In genomic region chr3:178513539-178514410, GRCh38 we compare ENCODE assay signal across 16 cellular contexts. TPM values are rescaled to one million over a fixed set of nuclear protein-coding genes. Genes with fewer than 3 reads are reported as not detected.
DNase-seq lines count a peak whose midpoint lies in the region; ATAC-seq lines count a peak whose summit lies in the region.
"Had no signal": no experiment of that assay in that cellular context is flagged by ENCODE, and none has a peak within 500 bp of the region (broad histone marks: within the 10 kb centered on the region; RNA-seq: fewer than 3 reads in every experiment).

No MANE protein-coding gene starts in this region.

- H3K36me3 ChIP-seq in mesenchymal stem cell (ENCODE audit: control insufficient read depth in 1 of 2, insufficient read depth in 2 of 2, low read depth in 1 of 2, low read length in 2 of 2) (no peaks in the 10 kb centered on the region), mesendoderm (ENCODE audit: control insufficient read depth, insufficient read depth, low read length) (no peaks in the 10 kb centered on the region)

- H4K8ac ChIP-seq in mesenchymal stem cell (ENCODE audit: low read length) (peak overlapping the region; percentile 62), mesendoderm (ENCODE audit: low read depth, low read length) (no peak overlapping the region)

- peak overlapping the region; percentile 33 to 83 for H3K4ac ChIP-seq in mesenchymal stem cell (ENCODE audit: low read depth in 1 of 2, low read length in 2 of 2)
- no peak overlapping the region for H3K4ac ChIP-seq in mesendoderm (ENCODE audit: low read depth, low read length)

- H3K4me2 ChIP-seq in mesenchymal stem cell (ENCODE audit: low read length, poor library complexity, severe bottlenecking) = no peak overlapping the region
- no peak overlapping the region for H3K4me2 ChIP-seq in mesendoderm (ENCODE audit: low read length)

- no peaks in the 10 kb centered on the region for H3K36me3 Mint-ChIP-seq in activated CD4-positive, alpha-beta memory T cell treated with anti-CD3 and anti-CD28 coated beads, Interleukin-2, amount 10 ng/mL, durations not matched to agents 7 days and 5 days (ENCODE audit: low read depth)

- H4K5ac ChIP-seq in mesendoderm (ENCODE audit: low read length) = no peak overlapping the region

- no peaks in the 10 kb centered on the region for H3K4me1 Mint-ChIP-seq in activated CD4-positive, alpha-beta memory T cell treated with anti-CD3 and anti-CD28 coated beads, Interleukin-2, amount 10 ng/mL, durations not matched to agents 7 days and 5 days

- WGBS in mesenchymal stem cell = 11% methylated on average over 3 of the region's 3 CpGs
- no CpG with 5 or more reads among the region's 3 CpGs for WGBS in mesendoderm (ENCODE audit: extremely low coverage, insufficient coverage, low lambda C conversion rate)

- peak overlapping the region; percentile 93 for H4K91ac ChIP-seq in mesenchymal stem cell (ENCODE audit: low read length)

- H3K23ac ChIP-seq in mesenchymal stem cell (ENCODE audit: low read length in 2 of 2) (no peak overlapping the region), mesendoderm (ENCODE audit: low read length) (no peak overlapping the region)

- H3K79me1 ChIP-seq in mesenchymal stem cell (replicated peaks; ENCODE audit: low read length, poor library complexity, severe bottlenecking) = no peaks in the 10 kb centered on the region
- no peaks in the 10 kb centered on the region for H3K79me1 ChIP-seq in mesendoderm (ENCODE audit: low read length)

- peak overlapping the region in 1 of 2 experiments; percentile 19 for H3K14ac ChIP-seq in mesenchymal stem cell (ENCODE audit: low read length in 2 of 2)

- H3K56ac ChIP-seq in mesendoderm (ENCODE audit: low read length) = no peak overlapping the region

- DNase-seq in EL (peak; percentile 16), NCI-H446 treated with DMSO at 0.1 percent for 48 hours (lab: John Stamatoyannopoulos, UW) (peak; percentile 33), mesenchymal stem cell (peak; percentile 87), mesendoderm (no peak), SHP77 (lab: John Stamatoyannopoulos, UW) (no peak)
- DNase-seq in activated CD4-positive, alpha-beta memory T cell treated with anti-CD3 and anti-CD28 coated beads, Interleukin-2, amount 10 ng/mL, durations not matched to agents 7 days and 5 days = no peak
- DNase-seq: activated CD4-positive, alpha-beta T cell treated with anti-CD3 and anti-CD28 coated beads, Interleukin-2, amount 50 U/mL, for 48 hours; activated gamma-delta T cell; central memory CD4-positive, alpha-beta T cell; NCI-H1105 treated with DMSO at 0.1 percent for 48 hours; NCI-H82; stimulated activated CD4-positive, alpha-beta T cell treated with anti-CD3 and anti-CD28 coated beads, Interleukin-4, amount 100 ng/mL, for 24 hours had no signal

- H3K27me3 Mint-ChIP-seq in activated CD4-positive, alpha-beta memory T cell treated with anti-CD3 and anti-CD28 coated beads, Interleukin-2, amount 10 ng/mL, durations not matched to agents 7 days and 5 days = no peaks in the 10 kb centered on the region

- H3K9me3 Mint-ChIP-seq in activated CD4-positive, alpha-beta memory T cell treated with anti-CD3 and anti-CD28 coated beads, Interleukin-2, amount 10 ng/mL, durations not matched to agents 7 days and 5 days = no peaks in the 10 kb centered on the region
- H3K9me3 Mint-ChIP-seq: stimulated activated naive CD8-positive, alpha-beta T cell treated with anti-CD3 and anti-CD28 coated beads, Interleukin-15, Interleukin-2, amounts not matched to agents 100 ng/mL and 50 ng/mL, for 24 hours had no signal

- H2BK5ac ChIP-seq in mesenchymal stem cell (ENCODE audit: low read depth, low read length, poor library complexity, severe bottlenecking) (no peak overlapping the region), mesendoderm (ENCODE audit: low read length) (no peak overlapping the region)

- peak overlapping the region; percentile 34 to 85 for H2BK12ac ChIP-seq in mesenchymal stem cell (ENCODE audit: low read length in 2 of 2)

- H3K18ac ChIP-seq in mesenchymal stem cell (ENCODE audit: low read depth in 1 of 2, low read length in 2 of 2) = peak overlapping the region; percentile 67 to 91
- no peak overlapping the region for H3K18ac ChIP-seq in mesendoderm (ENCODE audit: low read length)

- H3K4me1 ChIP-seq in mesenchymal stem cell (ENCODE audit: control insufficient read depth, insufficient read depth, low read depth, low read length) (peaks cover 1% of the 10 kb centered on the region), mesendoderm (ENCODE audit: control insufficient read depth, low read depth, low read length) (no peaks in the 10 kb centered on the region)

- H3K79me2 ChIP-seq in mesendoderm (ENCODE audit: control insufficient read depth, insufficient read depth, low read length) = no peaks in the 10 kb centered on the region

- POLR2A ChIA-PET in activated CD4-positive, alpha-beta memory T cell treated with anti-CD3 and anti-CD28 coated beads, Interleukin-2, amount 10 ng/mL, durations not matched to agents 7 days and 5 days (lab: Charles Lee) = no interaction called here

- H2BK15ac ChIP-seq in mesenchymal stem cell (ENCODE audit: low read depth, poor library complexity, severe bottlenecking) (peak overlapping the region; percentile 9), mesendoderm (replicated peaks; ENCODE audit: low read depth) (no peak overlapping the region)

- H2BK120ac ChIP-seq in mesenchymal stem cell (ENCODE audit: low read depth, low read length) = peak overlapping the region; percentile 92
- no peak overlapping the region for H2BK120ac ChIP-seq in mesendoderm (ENCODE audit: low read depth, low read length)

- H3K27ac Mint-ChIP-seq in activated CD4-positive, alpha-beta memory T cell treated with anti-CD3 and anti-CD28 coated beads, Interleukin-2, amount 10 ng/mL, durations not matched to agents 7 days and 5 days = no peak overlapping the region
- H3K27ac Mint-ChIP-seq: stimulated activated naive CD8-positive, alpha-beta T cell treated with anti-CD3 and anti-CD28 coated beads, Interleukin-15, Interleukin-2, amounts not matched to agents 100 ng/mL and 50 ng/mL, for 24 hours had no signal

- H3K9me3 ChIP-seq in mesenchymal stem cell (ENCODE audit: control insufficient read depth, low read length) = no peaks in the 10 kb centered on the region

- ATAC-seq in GM21576 (IDR thresholded peaks at IDR 0.05; ENCODE audit: unreplicated experiment) (peak; percentile 24), GM18858 (IDR thresholded peaks at IDR 0.05; ENCODE audit: unreplicated experiment) (no peak)

- H3K27me3 ChIP-seq in mesenchymal stem cell (ENCODE audit: control insufficient read depth in 1 of 2, insufficient read depth in 1 of 2, low read length in 2 of 2) (no peaks in the 10 kb centered on the region), mesendoderm (ENCODE audit: insufficient read depth, low read length, poor library complexity) (no peaks in the 10 kb centered on the region)

- H2AK5ac ChIP-seq in mesenchymal stem cell (ENCODE audit: low read length, severe bottlenecking) = no peak overlapping the region
- H2AK5ac ChIP-seq in mesendoderm (ENCODE audit: low read length) = no peak overlapping the region

- no peak overlapping the region for H3K4me3 Mint-ChIP-seq in activated CD4-positive, alpha-beta memory T cell treated with anti-CD3 and anti-CD28 coated beads, Interleukin-2, amount 10 ng/mL, durations not matched to agents 7 days and 5 days
- H3K4me3 Mint-ChIP-seq: stimulated activated naive CD8-positive, alpha-beta T cell treated with anti-CD3 and anti-CD28 coated beads, Interleukin-15, Interleukin-2, amounts not matched to agents 100 ng/mL and 50 ng/mL, for 24 hours had no signal

- H3K4me3 ChIP-seq in mesenchymal stem cell (ENCODE audit: insufficient read depth in 1 of 2, low read depth in 1 of 2, low read length in 2 of 2) = no peak overlapping the region
- H3K4me3 ChIP-seq in mesendoderm (ENCODE audit: low read length) = no peak overlapping the region
- H3K4me3 ChIP-seq: SK-N-MC had no signal

- no peak overlapping the region for H3K9ac ChIP-seq in mesenchymal stem cell (ENCODE audit: low read length)
- H3K9ac ChIP-seq in mesendoderm (ENCODE audit: low read length) = no peak overlapping the region

- H2AFZ ChIP-seq in mesenchymal stem cell (ENCODE audit: low read depth, low read length) = no peak overlapping the region

- H3K27ac ChIP-seq in mesenchymal stem cell (ENCODE audit: low read length, poor library complexity, severe bottlenecking) = no peak overlapping the region
- H3K27ac ChIP-seq in mesendoderm (ENCODE audit: low read depth, low read length) = no peak overlapping the region
- H3K27ac ChIP-seq: SK-N-MC had no signal

- CTCF ChIA-PET in activated CD4-positive, alpha-beta memory T cell treated with anti-CD3 and anti-CD28 coated beads, Interleukin-2, amount 10 ng/mL, durations not matched to agents 7 days and 5 days (lab: Charles Lee) = no interaction called here

RNA-seq across cellular contexts. Expression of gene KCNMB2, which starts 22.5 kb away (rescaled TPM):
- polyA plus RNA-seq in mesenchymal stem cell (2013, experiment 1 of 2) = 1.8 TPM
- polyA plus RNA-seq in mesenchymal stem cell (2013, experiment 2 of 2) = 1.8 TPM
- not detected for polyA plus RNA-seq in mesendoderm (2013, experiment 1 of 2)
- not detected for polyA plus RNA-seq in mesendoderm (2013, experiment 2 of 2)
- not detected for total RNA-seq in activated CD4-positive, alpha-beta memory T cell treated with anti-CD3 and anti-CD28 coated beads, Interleukin-2, amount 10 ng/mL, durations not matched to agents 7 days and 5 days

Comparison
In these comparisons a context has a peak if more than half of its experiments do, and no peak if none do; other contexts are left out.
1. DNase-seq: peak in EL (single experiment), NCI-H446 treated with DMSO at 0.1 percent for 48 hours (single experiment) and mesenchymal stem cell (single experiment); none in mesendoderm (single experiment), activated CD4-positive, alpha-beta memory T cell treated with anti-CD3 and anti-CD28 coated beads, Interleukin-2, amount 10 ng/mL, durations not matched to agents 7 days and 5 days (single experiment) and SHP77 (0 of 2).